ENCODE assay signal across 2 cellular contexts in the genomic region with DNA sequence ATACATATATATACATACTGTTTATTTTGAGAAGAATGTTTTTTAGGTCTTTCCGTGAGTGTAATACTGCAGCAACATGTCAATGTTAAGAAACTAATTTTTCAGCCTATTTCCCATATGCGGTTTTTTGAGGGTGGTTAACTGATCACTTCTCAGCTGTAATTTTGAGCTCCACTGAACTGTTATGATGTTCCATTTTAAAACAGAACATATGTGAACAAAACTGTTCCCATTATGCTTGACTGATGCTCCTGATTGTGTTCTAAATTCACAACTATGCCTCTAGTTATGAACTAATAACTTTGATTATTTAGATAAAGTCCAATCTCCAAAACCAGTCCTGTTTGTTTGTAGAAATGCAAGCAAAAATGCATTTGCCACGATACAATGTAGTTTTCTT.
TF ChIP-seq lines count a peak whose summit lies in the region.

No MANE protein-coding gene starts in this region.

TF ChIP-seq in SK-N-SH, 30 proteins besides CTCF, POLR2A, EP300 and RAD21 (continued from another document):
- TF ChIP-seq, protein P1, sequence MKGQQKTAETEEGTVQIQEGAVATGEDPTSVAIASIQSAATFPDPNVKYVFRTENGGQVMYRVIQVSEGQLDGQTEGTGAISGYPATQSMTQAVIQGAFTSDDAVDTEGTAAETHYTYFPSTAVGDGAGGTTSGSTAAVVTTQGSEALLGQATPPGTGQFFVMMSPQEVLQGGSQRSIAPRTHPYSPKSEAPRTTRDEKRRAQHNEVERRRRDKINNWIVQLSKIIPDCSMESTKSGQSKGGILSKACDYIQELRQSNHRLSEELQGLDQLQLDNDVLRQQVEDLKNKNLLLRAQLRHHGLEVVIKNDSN (IDR thresholded peaks at IDR 0.05; ENCODE audit: borderline replicate concordance, low read depth), result no peak
- TF ChIP-seq FOXJ3 (CRISPR knock-in tag; IDR thresholded peaks at IDR 0.05), result no peak
- TF ChIP-seq, protein P2, sequence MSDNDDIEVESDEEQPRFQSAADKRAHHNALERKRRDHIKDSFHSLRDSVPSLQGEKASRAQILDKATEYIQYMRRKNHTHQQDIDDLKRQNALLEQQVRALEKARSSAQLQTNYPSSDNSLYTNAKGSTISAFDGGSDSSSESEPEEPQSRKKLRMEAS (IDR thresholded peaks at IDR 0.05; ENCODE audit: low read depth), result no peak
- no peak for TF ChIP-seq EZH2phosphoT487 (IDR thresholded peaks at IDR 0.05; ENCODE audit: borderline replicate concordance, low read depth)
- TF ChIP-seq TCF12 (IDR thresholded peaks at IDR 0.05), result no peak
- TF ChIP-seq, protein P3, sequence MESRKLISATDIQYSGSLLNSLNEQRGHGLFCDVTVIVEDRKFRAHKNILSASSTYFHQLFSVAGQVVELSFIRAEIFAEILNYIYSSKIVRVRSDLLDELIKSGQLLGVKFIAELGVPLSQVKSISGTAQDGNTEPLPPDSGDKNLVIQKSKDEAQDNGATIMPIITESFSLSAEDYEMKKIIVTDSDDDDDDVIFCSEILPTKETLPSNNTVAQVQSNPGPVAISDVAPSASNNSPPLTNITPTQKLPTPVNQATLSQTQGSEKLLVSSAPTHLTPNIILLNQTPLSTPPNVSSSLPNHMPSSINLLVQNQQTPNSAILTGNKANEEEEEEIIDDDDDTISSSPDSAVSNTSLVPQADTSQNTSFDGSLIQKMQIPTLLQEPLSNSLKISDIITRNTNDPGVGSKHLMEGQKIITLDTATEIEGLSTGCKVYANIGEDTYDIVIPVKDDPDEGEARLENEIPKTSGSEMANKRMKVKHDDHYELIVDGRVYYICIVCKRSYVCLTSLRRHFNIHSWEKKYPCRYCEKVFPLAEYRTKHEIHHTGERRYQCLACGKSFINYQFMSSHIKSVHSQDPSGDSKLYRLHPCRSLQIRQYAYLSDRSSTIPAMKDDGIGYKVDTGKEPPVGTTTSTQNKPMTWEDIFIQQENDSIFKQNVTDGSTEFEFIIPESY (IDR thresholded peaks at IDR 0.05; ENCODE audit: borderline replicate concordance, low read depth), result no peak

TF ChIP-seq in SK-N-SH treated with all-trans-retinoic acid at 6 μM for 48 hours, 23 proteins besides CTCF, POLR2A, EP300 and RAD21 (continued from another document):
- TF ChIP-seq BACH2 (CRISPR knock-in tag; IDR thresholded peaks at IDR 0.05; ENCODE audit: borderline replicate concordance) (no peak), CSDC2 (CRISPR knock-in tag; IDR thresholded peaks at IDR 0.05) (no peak), ARNTL (CRISPR knock-in tag; IDR thresholded peaks at IDR 0.05; ENCODE audit: borderline replicate concordance, low read depth) (no peak), ZFP30 (CRISPR knock-in tag; IDR thresholded peaks at IDR 0.05) (no peak)
- TF ChIP-seq, protein P4, sequence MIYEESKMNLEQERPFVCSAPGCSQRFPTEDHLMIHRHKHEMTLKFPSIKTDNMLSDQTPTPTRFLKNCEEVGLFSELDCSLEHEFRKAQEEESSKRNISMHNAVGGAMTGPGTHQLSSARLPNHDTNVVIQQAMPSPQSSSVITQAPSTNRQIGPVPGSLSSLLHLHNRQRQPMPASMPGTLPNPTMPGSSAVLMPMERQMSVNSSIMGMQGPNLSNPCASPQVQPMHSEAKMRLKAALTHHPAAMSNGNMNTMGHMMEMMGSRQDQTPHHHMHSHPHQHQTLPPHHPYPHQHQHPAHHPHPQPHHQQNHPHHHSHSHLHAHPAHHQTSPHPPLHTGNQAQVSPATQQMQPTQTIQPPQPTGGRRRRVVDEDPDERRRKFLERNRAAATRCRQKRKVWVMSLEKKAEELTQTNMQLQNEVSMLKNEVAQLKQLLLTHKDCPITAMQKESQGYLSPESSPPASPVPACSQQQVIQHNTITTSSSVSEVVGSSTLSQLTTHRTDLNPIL (CRISPR knock-in tag; IDR thresholded peaks at IDR 0.05; ENCODE audit: low read depth), result no peak
